8 cellular contexts compared by ENCODE assay signal in genomic region chr18:79963658-79964329, GRCh38. TPM values are rescaled to one million over a fixed set of nuclear protein-coding genes. Genes with fewer than 3 reads are reported as not detected.
DNase-seq lines count a peak whose midpoint lies in the region; ATAC-seq and TF ChIP-seq lines count a peak whose summit lies in the region.

No MANE protein-coding gene starts in this region.

- H3K9me3 Mint-ChIP-seq in T-helper 2 cell treated with Interferon-gamma antibody and Interleukin-4, amounts not matched to agents 5 μg/mL and 100 μg/mL, for 36 hours: no peaks in the 10 kb centered on the region

- peaks cover 3% of the 10 kb centered on the region for H3K27me3 Mint-ChIP-seq in T-helper 2 cell treated with Interferon-gamma antibody and Interleukin-4, amounts not matched to agents 5 μg/mL and 100 μg/mL, for 36 hours (ENCODE audit: low read depth)

- H3K27me3 ChIP-seq in left lung (peaks cover 0 to 11% of the 10 kb centered on the region in 2 donors), testis (no peaks in the 10 kb centered on the region)

- peaks cover 4% of the 10 kb centered on the region for H3K36me3 Mint-ChIP-seq in T-helper 2 cell treated with Interferon-gamma antibody and Interleukin-4, amounts not matched to agents 5 μg/mL and 100 μg/mL, for 36 hours (ENCODE audit: low read depth)

- H3K4me3 ChIP-seq in left lung (peak overlapping the region; percentile 40 to 51), testis (peak overlapping the region; percentile 59 to 66)

- ATAC-seq in left lung: no peak
- no peak for ATAC-seq in GM18909 (IDR thresholded peaks at IDR 0.05; ENCODE audit: poor library complexity, unreplicated experiment)

- H3K27ac ChIP-seq in angular gyrus (ENCODE audit: low read depth, low read length) (peak overlapping the region; percentile 73), left lung (peak overlapping the region; percentile 80 to 81), testis (no peak overlapping the region)

- intact Hi-C loops in left lung (cut with DNase I) (no loop called here), testis (cut with DNase I; ENCODE audit: low total_unique reads) (no loop called here)

- WGBS in testis, 2 donors: 58 to 79% methylated on average over 18 to 30 of the region's 30 CpGs

- H3K4me3 Mint-ChIP-seq in T-helper 2 cell treated with Interferon-gamma antibody and Interleukin-4, amounts not matched to agents 5 μg/mL and 100 μg/mL, for 36 hours: peak overlapping the region; percentile 64

- H3K9me3 ChIP-seq in left lung (no peaks in the 10 kb centered on the region), testis (no peaks in the 10 kb centered on the region)

- H3K4me1 Mint-ChIP-seq in T-helper 2 cell treated with Interferon-gamma antibody and Interleukin-4, amounts not matched to agents 5 μg/mL and 100 μg/mL, for 36 hours (ENCODE audit: low read depth): peaks cover 30% of the 10 kb centered on the region

- no peak for DNase-seq in T-helper 2 cell treated with Interferon-gamma antibody and Interleukin-4, amounts not matched to agents 5 μg/mL and 100 μg/mL, for 36 hours (ENCODE audit: low spot score)
- DNase-seq in T-helper 2 cell (no peak), left lung (no peak), testis (no peak), DMS 273 treated with DMSO at 0.1 percent for 48 hours (lab: John Stamatoyannopoulos, UW) (no peak)
- DNase-seq in activated CD8-positive, alpha-beta memory T cell treated with anti-CD3 and anti-CD28 coated beads for 24 hours: no peak

- TF ChIP-seq POLR2A in testis (IDR thresholded peaks at IDR 0.05): no peak

- H3K4me1 ChIP-seq in left lung (peaks cover 8 to 36% of the 10 kb centered on the region in 2 donors), testis (no peaks in the 10 kb centered on the region)

- H3K36me3 ChIP-seq in left lung (no peaks in the 10 kb centered on the region), testis (ENCODE audit: low read depth, missing control alignments) (no peaks in the 10 kb centered on the region)

- H3K27ac Mint-ChIP-seq in T-helper 2 cell treated with Interferon-gamma antibody and Interleukin-4, amounts not matched to agents 5 μg/mL and 100 μg/mL, for 36 hours: peak overlapping the region; percentile 55

- no peak for TF ChIP-seq CTCF in left lung (IDR thresholded peaks at IDR 0.05)
- no peak for TF ChIP-seq CTCF in testis (IDR thresholded peaks at IDR 0.05)

RNA-seq across cellular contexts. Expression of gene HSBP1L1, which starts 0.6 kb away (rescaled TPM):
- 10 to 100 TPM; 23.1 to 38.5 TPM for total RNA-seq in left lung
- 1 to 10 TPM; 5.0 to 6.6 TPM for total RNA-seq in testis
- polyA plus RNA-seq in testis (ENCODE audit: insufficient read depth, low read depth, low replicate concordance): 6.0 TPM

RNA-seq across cellular contexts. Expression of gene SLC66A2, which starts 12.3 kb away (rescaled TPM):
- total RNA-seq in left lung (10 to 100 TPM; 44.8 to 69.8 TPM), testis (100 to 1,000 TPM in 1 of 2 donors, 10 to 100 TPM in 1; 87.0 to 143 TPM)
- 72.5 TPM for polyA plus RNA-seq in testis (ENCODE audit: insufficient read depth, low read depth, low replicate concordance)

RNA-seq across cellular contexts. Expression of gene TXNL4A, which starts 24.6 kb away (rescaled TPM):
- total RNA-seq in left lung: 100 to 1,000 TPM in 1 of 2 donors, 10 to 100 TPM in 1; 82.7 to 106 TPM
- 10 to 100 TPM; 37.4 to 47.0 TPM for total RNA-seq in testis
- 158 TPM for polyA plus RNA-seq in testis (ENCODE audit: insufficient read depth, low read depth, low replicate concordance)

Comparison
In these comparisons a context has a peak if more than half of its experiments do, and no peak if none do; other contexts are left out.
1. H3K27ac ChIP-seq: peak in angular gyrus (single experiment) and left lung (2 of 2); none in testis (0 of 2).